ENCODE assay signal across 8 cellular contexts in the genomic region with DNA sequence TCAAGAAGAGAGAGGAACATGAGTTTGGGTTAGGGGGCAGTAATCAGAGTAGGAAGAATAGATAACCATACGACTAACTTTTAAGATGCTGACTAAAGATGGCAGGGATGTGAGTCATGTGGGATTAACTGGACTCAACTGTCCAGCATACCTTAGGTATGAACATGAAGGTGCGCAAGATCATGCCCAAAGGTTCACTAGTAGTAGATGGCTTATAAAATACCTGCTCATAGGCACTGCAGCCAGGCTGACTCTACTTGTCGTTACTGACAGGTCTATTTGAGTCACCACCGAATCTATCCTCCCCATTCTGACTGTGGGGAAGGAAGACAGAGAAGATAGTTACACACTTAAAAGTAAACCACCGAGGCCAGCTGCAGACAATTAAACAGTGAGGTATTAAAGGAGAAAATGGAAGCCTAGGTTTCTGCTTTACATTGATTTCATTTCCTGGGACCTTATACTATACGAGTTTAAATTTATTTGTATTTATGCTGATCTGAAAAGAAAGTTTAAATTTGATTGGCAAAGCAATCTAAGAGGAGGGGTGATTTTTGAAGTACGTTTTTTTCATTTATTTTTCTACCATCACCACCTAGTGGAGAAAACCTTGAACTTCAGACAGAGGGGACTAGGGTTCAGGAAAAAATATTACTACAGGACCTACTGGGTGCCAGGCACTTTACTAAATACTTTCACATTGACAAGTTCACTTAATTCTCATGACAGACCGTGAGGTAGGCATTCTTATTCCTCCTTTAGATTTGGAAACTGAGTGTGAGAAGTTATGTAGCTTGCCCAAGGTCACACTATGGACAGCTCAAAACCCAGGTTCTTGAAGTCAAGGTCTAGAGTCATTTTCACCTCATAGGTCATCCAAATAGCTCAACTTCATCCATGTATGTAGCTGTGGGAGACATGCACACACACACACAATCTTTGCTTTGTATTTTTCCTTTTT. TPM values are rescaled to one million over a fixed set of nuclear protein-coding genes. Genes with fewer than 3 reads are reported as not detected.
A peak's percentile ranks its signal among the peaks of the same experiment; 100 is the strongest.
DNase-seq lines count a peak whose midpoint lies in the region; ATAC-seq and TF ChIP-seq lines count a peak whose summit lies in the region.

No MANE protein-coding gene starts in this region.

- H3K79me2 ChIP-seq in hepatocyte = peaks cover under 1% of the 10 kb centered on the region

- H3K27ac Mint-ChIP-seq in activated CD4-positive, alpha-beta memory T cell treated with anti-CD3 and anti-CD28 coated beads, Interleukin-2, amount 10 ng/mL, durations not matched to agents 7 days and 5 days = peak overlapping the region; percentile 36

- no peak for TF ChIP-seq EP300 in suprapubic skin (IDR thresholded peaks at IDR 0.05)

- H2AFZ ChIP-seq in hepatocyte = no peak overlapping the region

- no peak for ATAC-seq in GM19324 (IDR thresholded peaks at IDR 0.05; ENCODE audit: low FRiP score, unreplicated experiment)

- peaks cover 4% of the 10 kb centered on the region for H3K4me1 ChIP-seq in hepatocyte (ENCODE audit: insufficient read depth)
- H3K4me1 ChIP-seq in suprapubic skin = peaks cover 9% of the 10 kb centered on the region

- POLR2A ChIA-PET in activated CD4-positive, alpha-beta memory T cell treated with anti-CD3 and anti-CD28 coated beads, Interleukin-2, amount 10 ng/mL, durations not matched to agents 7 days and 5 days (lab: Charles Lee) = interaction anchor here (0.7 kb wide), 1 partner anchor 11 kb away, joined by 3 read pairs; no protein-coding TSS in a partner anchor

- no peaks in the 10 kb centered on the region for H4K20me1 ChIP-seq in hepatocyte (ENCODE audit: insufficient read depth, poor library complexity, severe bottlenecking)

- CTCF ChIA-PET in activated CD4-positive, alpha-beta memory T cell treated with anti-CD3 and anti-CD28 coated beads, Interleukin-2, amount 10 ng/mL, durations not matched to agents 7 days and 5 days (lab: Charles Lee) = interaction anchor here (1.0 to 2.3 kb wide), 5 partner anchors 8 to 127 kb away, joined by 3 to 18 read pairs (median 6); a partner anchor contains a TSS

- H3K4me1 Mint-ChIP-seq in activated CD4-positive, alpha-beta memory T cell treated with anti-CD3 and anti-CD28 coated beads, Interleukin-2, amount 10 ng/mL, durations not matched to agents 7 days and 5 days = peaks cover 21% of the 10 kb centered on the region

- H3K27me3 Mint-ChIP-seq in activated CD4-positive, alpha-beta memory T cell treated with anti-CD3 and anti-CD28 coated beads, Interleukin-2, amount 10 ng/mL, durations not matched to agents 7 days and 5 days = peaks cover 7% of the 10 kb centered on the region

- no peaks in the 10 kb centered on the region for H3K36me3 Mint-ChIP-seq in activated CD4-positive, alpha-beta memory T cell treated with anti-CD3 and anti-CD28 coated beads, Interleukin-2, amount 10 ng/mL, durations not matched to agents 7 days and 5 days (ENCODE audit: low read depth)

- no peaks in the 10 kb centered on the region for H3K9me2 ChIP-seq in hepatocyte (replicated peaks; ENCODE audit: insufficient read depth)

- H3K9me3 Mint-ChIP-seq in activated CD4-positive, alpha-beta memory T cell treated with anti-CD3 and anti-CD28 coated beads, Interleukin-2, amount 10 ng/mL, durations not matched to agents 7 days and 5 days = no peaks in the 10 kb centered on the region

- no peak for TF ChIP-seq POLR2A in suprapubic skin (IDR thresholded peaks at IDR 0.05)

- H3K4me2 ChIP-seq in hepatocyte = no peak overlapping the region

- TF ChIP-seq CTCF in AG10803 (conservative IDR thresholded peaks at IDR 0.05; ENCODE audit: low read length) (peak; percentile 16), hepatocyte (IDR thresholded peaks at IDR 0.05; ENCODE audit: poor library complexity) (peak; percentile 23), suprapubic skin (IDR thresholded peaks at IDR 0.05) (peak in 1 of 2 donors; percentile 25)

- DNase-seq in AG10803 (ENCODE audit: low read depth) (no peak), H7 (peak; percentile 49), hepatocyte (ENCODE audit: low spot score) (no peak), UCSD-AML1 (lab: John Stamatoyannopoulos, UW; ENCODE audit: unreplicated experiment) (no peak), suprapubic skin (ENCODE audit: low spot score in 2 of 2) (no peak), NCI-H146 treated with DMSO at 0.1 percent for 48 hours (lab: John Stamatoyannopoulos, UW; ENCODE audit: unreplicated experiment) (no peak)
- no peak for DNase-seq in activated CD4-positive, alpha-beta memory T cell treated with anti-CD3 and anti-CD28 coated beads, Interleukin-2, amount 10 ng/mL, durations not matched to agents 7 days and 5 days

- no peaks in the 10 kb centered on the region for H3K36me3 ChIP-seq in H7 (replicated peaks; ENCODE audit: control insufficient read depth, insufficient read depth, low read length)
- H3K36me3 ChIP-seq in hepatocyte (replicated peaks; ENCODE audit: insufficient read depth, low read depth) = no peaks in the 10 kb centered on the region
- no peaks in the 10 kb centered on the region for H3K36me3 ChIP-seq in suprapubic skin

- H3K27me3 ChIP-seq in H7 (ENCODE audit: control insufficient read depth, insufficient read depth, low read length) = peaks cover under 1% of the 10 kb centered on the region; the same call in 1 of the 2 replicates
- H3K27me3 ChIP-seq in hepatocyte = no peaks in the 10 kb centered on the region
- no peaks in the 10 kb centered on the region for H3K27me3 ChIP-seq in suprapubic skin

- H3K27ac ChIP-seq in hepatocyte (no peak overlapping the region), suprapubic skin (no peak overlapping the region)

- H3K9me3 ChIP-seq in hepatocyte (ENCODE audit: low read depth) (no peaks in the 10 kb centered on the region), suprapubic skin (no peaks in the 10 kb centered on the region)

- peak overlapping the region; percentile 46 for H3K4me3 Mint-ChIP-seq in activated CD4-positive, alpha-beta memory T cell treated with anti-CD3 and anti-CD28 coated beads, Interleukin-2, amount 10 ng/mL, durations not matched to agents 7 days and 5 days

- 81% methylated on average over 8 of the region's 8 CpGs for WGBS in hepatocyte (ENCODE audit: low lambda C conversion rate, missing lambda C conversion rate)
- WGBS in suprapubic skin = 72% methylated on average over 8 of the region's 8 CpGs

- no peak overlapping the region for H3K4me3 ChIP-seq in AG10803 (ENCODE audit: low read length)
- no peak overlapping the region for H3K4me3 ChIP-seq in H7 (ENCODE audit: insufficient read depth, low read depth, low read length)
- H3K4me3 ChIP-seq in hepatocyte = no peak overlapping the region
- no peak overlapping the region for H3K4me3 ChIP-seq in suprapubic skin

RNA-seq across cellular contexts. Expression of a gene that starts 4.0 kb away (rescaled TPM):
- 50.5 and 56.1 TPM in 2 replicates for total RNA-seq in H7 (2014; rRNA removed; shearing (Covaris generic))
- total RNA-seq in activated CD4-positive, alpha-beta memory T cell treated with anti-CD3 and anti-CD28 coated beads, Interleukin-2, amount 10 ng/mL, durations not matched to agents 7 days and 5 days = 10 to 100 TPM; 39.6 to 42.1 TPM
- total RNA-seq in hepatocyte = 47.6 TPM in 2 replicates
- 44.9 and 54.6 TPM in 2 replicates for polyA plus RNA-seq in hepatocyte
- total RNA-seq in suprapubic skin = 10 to 100 TPM; 56.9 to 66.7 (median 63.4) TPM

RNA-seq across cellular contexts. Expression of a gene that starts 10.4 kb away (rescaled TPM):
- total RNA-seq in H7 (2014; rRNA removed; shearing (Covaris generic)) = 0.03 and 0.07 TPM in 2 replicates
- under 1 TPM; 0.15 to 0.28 TPM for total RNA-seq in activated CD4-positive, alpha-beta memory T cell treated with anti-CD3 and anti-CD28 coated beads, Interleukin-2, amount 10 ng/mL, durations not matched to agents 7 days and 5 days
- total RNA-seq in hepatocyte (0.28 and 0.43 TPM in 2 replicates), suprapubic skin (1 to 10 TPM; 1.8 to 6.6 (median 3.5) TPM)
- 0.29 and 0.36 TPM in 2 replicates for polyA plus RNA-seq in hepatocyte
